In the genomic region with DNA sequence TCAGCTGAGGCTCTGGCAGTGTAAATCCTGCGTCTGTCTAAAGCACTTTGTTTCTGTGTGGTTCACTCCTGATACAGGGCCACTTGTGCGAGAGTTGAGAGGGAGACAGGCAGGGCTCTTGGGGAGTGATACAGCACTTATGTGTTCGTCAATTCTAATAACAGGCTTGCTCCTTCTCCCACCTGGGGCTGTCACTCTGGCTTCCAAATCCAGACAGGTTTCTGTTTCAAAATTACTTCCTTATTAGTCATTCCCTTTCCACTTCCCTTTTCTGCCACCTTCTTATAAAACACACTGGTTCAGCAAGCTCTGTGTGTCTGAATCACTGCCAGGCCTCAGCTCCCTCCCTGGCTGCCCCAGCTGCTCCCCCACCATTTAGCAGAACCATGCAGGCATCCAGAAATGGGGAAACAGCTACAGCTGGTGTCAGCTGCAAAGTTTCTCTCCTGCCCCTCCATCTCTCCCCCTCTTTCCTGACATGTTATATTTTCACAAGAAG, we compare ENCODE assay signal across 8 cellular contexts. TPM values are rescaled to one million over a fixed set of nuclear protein-coding genes. Genes with fewer than 3 reads are reported as not detected.
A peak's percentile ranks its signal among the peaks of the same experiment; 100 is the strongest.
DNase-seq lines count a peak whose midpoint lies in the region; ATAC-seq, FAIRE-seq and TF ChIP-seq lines count a peak whose summit lies in the region.

No MANE protein-coding gene starts in this region.

- H3K4me3 ChIP-seq in bronchial epithelial cell (ENCODE audit: low read depth, low read length) (no peak overlapping the region), tibial artery (no peak overlapping the region)

- ATAC-seq in GM19455 (IDR thresholded peaks at IDR 0.05; ENCODE audit: unreplicated experiment) (peak; percentile 78), HG03469 (IDR thresholded peaks at IDR 0.05; ENCODE audit: unreplicated experiment) (peak; percentile 84)

- DNase-seq in DMS153 (lab: John Stamatoyannopoulos, UW): peak; percentile 79
- DNase-seq in NCI-H524 (lab: John Stamatoyannopoulos, UW): peak; percentile 87 to 93
- DNase-seq in bronchial epithelial cell (ENCODE audit: low read depth): peak; percentile 97
- peak; percentile 15 to 41 for DNase-seq in lung microvascular endothelial cell (ENCODE audit: low read depth in 2 of 2)
- DNase-seq in tibial artery: peak; percentile 72 to 79
- DNase-seq in T-helper 2 cell: no peak

- H3K36me3 ChIP-seq in bronchial epithelial cell (ENCODE audit: control insufficient read depth, insufficient read depth, low read length) (no peaks in the 10 kb centered on the region), tibial artery (no peaks in the 10 kb centered on the region)

- H3K4me1 ChIP-seq in tibial artery: peaks cover 0 to 13% (median 4%) of the 10 kb centered on the region in 4 donors

- no peaks in the 10 kb centered on the region for H3K27me3 ChIP-seq in bronchial epithelial cell (ENCODE audit: control insufficient read depth, insufficient read depth, low read length)
- H3K27me3 ChIP-seq in tibial artery: no peaks in the 10 kb centered on the region

- H3K27ac ChIP-seq in tibial artery: peak overlapping the region in 1 of 2 donors; percentile 12

- H3K9me3 ChIP-seq in tibial artery: peaks cover 0 to 9% (median 0%) of the 10 kb centered on the region in 3 donors

- no peak for FAIRE-seq in bronchial epithelial cell (lab: Jason Lieb, UNC)

- TF ChIP-seq CTCF in bronchial epithelial cell (IDR thresholded peaks at IDR 0.05; ENCODE audit: insufficient read depth, low read length, severe bottlenecking) (no peak), tibial artery (IDR thresholded peaks at IDR 0.05) (no peak)

- intact Hi-C loops in tibial artery (cut with DNase I; ENCODE audit: low total_unique reads): no loop called here

RNA-seq across cellular contexts. Expression of gene ZNRF2, which starts 58.5 kb away (rescaled TPM):
- total RNA-seq in bronchial epithelial cell: 18.4 and 23.4 TPM in 2 replicates
- total RNA-seq in lung microvascular endothelial cell: 4.4 and 8.1 TPM in 2 replicates

Comparison
In these comparisons a context has a peak if more than half of its experiments do, and no peak if none do; other contexts are left out.
1. DNase-seq: peak in DMS153 (single experiment), NCI-H524 (2 of 2), bronchial epithelial cell (single experiment), lung microvascular endothelial cell (2 of 2) and tibial artery (2 of 2); none in T-helper 2 cell (0 of 5).